Comparison of ENCODE assay signal across 14 cellular contexts in genomic region chr11:119671561-119672015, GRCh38. TPM values are rescaled to one million over a fixed set of nuclear protein-coding genes. Genes with fewer than 3 reads are reported as not detected.
DNase-seq lines count a peak whose midpoint lies in the region; ATAC-seq and TF ChIP-seq lines count a peak whose summit lies in the region.
"Had no signal": no experiment of that assay in that cellular context is flagged by ENCODE, and none has a peak within 500 bp of the region (broad histone marks: within the 10 kb centered on the region; RNA-seq: fewer than 3 reads in every experiment).

No MANE protein-coding gene starts in this region.

- H2AFZ ChIP-seq in OCI-LY3 (ENCODE audit: low read depth, low read length): no peak overlapping the region
- H2AFZ ChIP-seq in fibroblast of lung (ENCODE audit: low read length): no peak overlapping the region

- H3K4me3 ChIP-seq in OCI-LY3 (ENCODE audit: low read length) (no peak overlapping the region), fibroblast of lung (replicated peaks in 1 of 4; ENCODE audit: control extremely low read depth in 1 of 4, insufficient read depth in 1 of 4, low read depth in 3 of 4, low read length in 4 of 4) (no peak overlapping the region), mucosa of descending colon (no peak overlapping the region)

- peak; percentile 4 for ATAC-seq in mucosa of descending colon
- ATAC-seq in GM21737 (IDR thresholded peaks at IDR 0.05; ENCODE audit: unreplicated experiment): no peak
- no peak for ATAC-seq in HG02870 (IDR thresholded peaks at IDR 0.05; ENCODE audit: unreplicated experiment)
- ATAC-seq: natural killer cell had no signal

- peak overlapping the region; percentile 97; the same call in 1 of the 2 replicates for H3K27ac ChIP-seq in OCI-LY3 (ENCODE audit: low read length)
- H3K27ac ChIP-seq in fibroblast of lung (ENCODE audit: insufficient read depth, low read length): no peak overlapping the region
- H3K27ac ChIP-seq: C4-2B had no signal

- H3K9ac ChIP-seq in OCI-LY3 (ENCODE audit: low read length): no peak overlapping the region
- H3K9ac ChIP-seq in fibroblast of lung (ENCODE audit: insufficient read depth, low read length): no peak overlapping the region

- no peaks in the 10 kb centered on the region for H3K9me3 ChIP-seq in OCI-LY3 (ENCODE audit: insufficient read depth, low read length)
- no peaks in the 10 kb centered on the region for H3K9me3 ChIP-seq in fibroblast of lung (ENCODE audit: control insufficient read depth, insufficient read depth, low read depth, low read length)
- H3K9me3 ChIP-seq in mucosa of descending colon: no peaks in the 10 kb centered on the region

- H3K27me3 ChIP-seq in OCI-LY3 (ENCODE audit: low read depth, low read length): no peaks in the 10 kb centered on the region
- H3K27me3 ChIP-seq in fibroblast of lung (ENCODE audit: control insufficient read depth, insufficient read depth, low read length): no peaks in the 10 kb centered on the region

- H4K20me1 ChIP-seq in OCI-LY3 (ENCODE audit: insufficient read depth, low read length) (no peaks in the 10 kb centered on the region), fibroblast of lung (ENCODE audit: control insufficient read depth, extremely low read depth, insufficient read depth, low read length) (no peaks in the 10 kb centered on the region)

- H3K79me2 ChIP-seq in OCI-LY3 (ENCODE audit: low read length): peaks cover 21% of the 10 kb centered on the region
- H3K79me2 ChIP-seq in fibroblast of lung (ENCODE audit: control insufficient read depth, insufficient read depth, low read length): no peaks in the 10 kb centered on the region

- intact Hi-C loops in mucosa of descending colon (cut with DNase I, micrococcal nuclease): no loop called here

- peak; percentile 95 for DNase-seq in Ammon's horn (ENCODE audit: low spot score)
- peak; percentile 33 to 82 for DNase-seq in fibroblast of lung (ENCODE audit: low read depth in 2 of 2)
- no peak for DNase-seq in mucosa of descending colon
- no peak for DNase-seq in NCI-H146 (lab: John Stamatoyannopoulos, UW)
- DNase-seq in DMS153 (lab: John Stamatoyannopoulos, UW): no peak
- DNase-seq: activated CD4-positive, CD25-positive, alpha-beta regulatory T cell treated with anti-CD3 and anti-CD28 coated beads, Interleukin-2, amount 50 U/mL, for 72 hours; activated gamma-delta T cell treated with Interleukin-2 at 50 U/mL for 16 hours; Kasumi-1; natural killer cell; OCI-M1 had no signal

- H3K4me2 ChIP-seq in OCI-LY3 (ENCODE audit: low read length) (no peak overlapping the region), fibroblast of lung (ENCODE audit: extremely low read depth, insufficient read depth, low read length) (no peak overlapping the region)

- H3K4me1 ChIP-seq in OCI-LY3 (ENCODE audit: low read length) (peaks cover 86% of the 10 kb centered on the region), fibroblast of lung (ENCODE audit: control insufficient read depth, extremely low read depth, insufficient read depth, low read length) (peaks cover 23% of the 10 kb centered on the region), mucosa of descending colon (ENCODE audit: low read depth) (no peaks in the 10 kb centered on the region)

- TF ChIP-seq CTCF in OCI-LY3 (IDR thresholded peaks at IDR 0.05; ENCODE audit: low read depth, low read length) (no peak), fibroblast of lung (conservative IDR thresholded peaks at IDR 0.05 in 1 of 2, IDR thresholded peaks at IDR 0.05 in 1 of 2; ENCODE audit: low read depth in 1 of 2, low read length in 2 of 2) (no peak), mucosa of descending colon (IDR thresholded peaks at IDR 0.05) (no peak)

- H3K36me3 ChIP-seq in OCI-LY3 (replicated peaks; ENCODE audit: low read depth, low read length) (peaks cover 70% of the 10 kb centered on the region), fibroblast of lung (ENCODE audit: control insufficient read depth, insufficient read depth, low read length) (no peaks in the 10 kb centered on the region), mucosa of descending colon (ENCODE audit: low read depth) (no peaks in the 10 kb centered on the region)

RNA-seq across cellular contexts. Expression of gene NECTIN1, which starts 57.4 kb away (rescaled TPM):
- total RNA-seq in fibroblast of lung (2.8 and 3.3 TPM in 2 replicates), mucosa of descending colon (10 to 100 TPM; 19.6 to 48.9 (median 45.1) TPM)
- 2.0 and 9.2 TPM in 2 replicates for polyA plus RNA-seq in fibroblast of lung
- 3.7 and 10.2 TPM in 2 replicates for polyA plus RNA-seq in fibroblast of lung (2012)
- 21.8 and 42.2 TPM in 2 replicates for polyA minus RNA-seq in fibroblast of lung (ENCODE audit: low replicate concordance)

Comparison
In these comparisons a context has a peak if more than half of its experiments do, and no peak if none do; other contexts are left out.
1. DNase-seq: peak in Ammon's horn (single experiment) and fibroblast of lung (2 of 2); none in mucosa of descending colon (0 of 3), NCI-H146 (single experiment) and DMS153 (single experiment).